In the genomic region with DNA sequence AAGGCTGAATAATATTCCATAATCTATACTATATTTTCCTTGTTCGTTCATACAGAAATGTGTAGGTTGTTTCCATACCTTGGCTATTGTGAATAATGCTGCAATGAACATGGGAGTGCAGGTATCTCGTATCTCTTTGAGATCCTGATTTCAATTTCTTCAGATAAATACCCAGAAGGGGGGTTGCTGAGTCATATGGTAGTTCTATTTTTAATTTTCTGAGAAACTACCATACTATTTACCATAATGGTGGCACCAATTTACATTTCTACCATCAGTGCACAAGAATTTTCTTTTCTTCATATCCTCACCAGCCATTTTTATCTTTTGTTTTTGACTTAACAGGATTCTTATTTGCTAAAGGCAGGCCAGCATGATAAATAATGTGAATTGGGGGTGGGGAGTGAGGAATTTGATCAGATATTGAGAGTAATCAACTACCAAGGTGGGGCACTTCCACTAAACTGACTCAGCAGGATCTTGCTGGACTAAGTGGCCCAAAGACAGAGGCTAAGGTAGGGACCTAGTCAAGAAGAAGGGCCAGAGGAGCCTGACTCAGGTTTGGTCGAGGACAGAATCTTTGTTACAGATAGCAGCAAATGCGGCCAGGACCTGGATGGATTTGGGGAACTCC, we compare ENCODE assay signal across 12 cellular contexts.
"Had no signal": no experiment of that assay in that cellular context is flagged by ENCODE, and none has a peak within 500 bp of the region (broad histone marks: within the 10 kb centered on the region; RNA-seq: fewer than 3 reads in every experiment).

No MANE protein-coding gene starts in this region.

- H3K27ac Mint-ChIP-seq: activated B cell treated with CpG ODN at 0.5 μM for 24 hours, mesothelial cell of epicardium had no signal

- DNase-seq: activated B cell treated with CpG ODN at 0.5 μM for 24 hours, esophagus squamous epithelium, foreskin fibroblast, immature natural killer cell, left cardiac atrium, lower lobe of right lung, right cardiac atrium, Right ventricle myocardium superior, substantia nigra, transverse colon had no signal

- H3K36me3 Mint-ChIP-seq: immature natural killer cell, mesothelial cell of epicardium had no signal

- H3K4me3 Mint-ChIP-seq: activated B cell treated with CpG ODN at 0.5 μM for 24 hours, immature natural killer cell, mesothelial cell of epicardium had no signal

- H3K9me3 Mint-ChIP-seq: mesothelial cell of epicardium had no signal

- ATAC-seq: left cardiac atrium, lower lobe of right lung, right cardiac atrium, SK-N-SH treated with all-trans-retinoic acid at 6 μM for 48 hours had no signal

- H3K4me1 Mint-ChIP-seq: activated B cell treated with CpG ODN at 0.5 μM for 24 hours had no signal
